Comparison of ENCODE assay signal across 12 cellular contexts in genomic region chr2:71700880-71701397, GRCh38.
A peak's percentile ranks its signal among the peaks of the same experiment; 100 is the strongest.
DNase-seq lines count a peak whose midpoint lies in the region; ATAC-seq and TF ChIP-seq lines count a peak whose summit lies in the region.
"Had no signal": no experiment of that assay in that cellular context is flagged by ENCODE, and none has a peak within 500 bp of the region (broad histone marks: within the 10 kb centered on the region; RNA-seq: fewer than 3 reads in every experiment).

No MANE protein-coding gene starts in this region.

- no peaks in the 10 kb centered on the region for H3K36me3 ChIP-seq in body of pancreas (replicated peaks in 1 of 2; ENCODE audit: insufficient read depth in 1 of 2, low read depth in 2 of 2)
- H3K36me3 ChIP-seq: BE2C had no signal

- H3K4me3 Mint-ChIP-seq in activated CD8-positive, alpha-beta T cell treated with anti-CD3 and anti-CD28 coated beads for 36 hours: no peak overlapping the region
- H3K4me3 Mint-ChIP-seq: dendritic cell treated with granulocyte-macrophage colony-stimulating factor and Interleukin-4, amounts not matched to agents 40 ng/mL and 50 ng/mL, for 4 days had no signal

- no peaks in the 10 kb centered on the region for H3K4me1 Mint-ChIP-seq in activated CD8-positive, alpha-beta T cell treated with anti-CD3 and anti-CD28 coated beads for 36 hours (ENCODE audit: low read depth)

- TF ChIP-seq POLR2A in body of pancreas (IDR thresholded peaks at IDR 0.05): no peak

- no peak overlapping the region for H3K27ac Mint-ChIP-seq in activated CD8-positive, alpha-beta T cell treated with anti-CD3 and anti-CD28 coated beads for 36 hours
- H3K27ac Mint-ChIP-seq: dendritic cell treated with granulocyte-macrophage colony-stimulating factor and Interleukin-4, amounts not matched to agents 40 ng/mL and 50 ng/mL, for 4 days had no signal

- no peaks in the 10 kb centered on the region for H3K27me3 ChIP-seq in body of pancreas
- H3K27me3 ChIP-seq: BE2C had no signal

- no peaks in the 10 kb centered on the region for H3K27me3 Mint-ChIP-seq in activated CD8-positive, alpha-beta T cell treated with anti-CD3 and anti-CD28 coated beads for 36 hours

- no peaks in the 10 kb centered on the region for H3K36me3 Mint-ChIP-seq in activated CD8-positive, alpha-beta T cell treated with anti-CD3 and anti-CD28 coated beads for 36 hours (ENCODE audit: low read depth)

- TF ChIP-seq CTCF in C4-2B (conservative IDR thresholded peaks at IDR 0.05): no peak
- TF ChIP-seq CTCF in body of pancreas (IDR thresholded peaks at IDR 0.05): no peak
- TF ChIP-seq CTCF in activated CD8-positive, alpha-beta T cell treated with anti-CD3 and anti-CD28 coated beads for 36 hours (IDR thresholded peaks at IDR 0.05): no peak

- H3K4me1 ChIP-seq in body of pancreas: no peaks in the 10 kb centered on the region
- H3K4me1 ChIP-seq: BE2C had no signal

- DNase-seq in body of pancreas: peak; percentile 17 to 39 (median 30)
- peak in 46 of 51 donors; percentile 16 to 89 (median 65) for DNase-seq in hypothalamus (lab: John Stamatoyannopoulos, UW)
- peak; percentile 74 for DNase-seq in retina
- no peak for DNase-seq in activated CD8-positive, alpha-beta T cell treated with anti-CD3 and anti-CD28 coated beads for 36 hours
- DNase-seq in activated CD8-positive, alpha-beta memory T cell treated with anti-CD3 and anti-CD28 coated beads for 24 hours: no peak
- DNase-seq: BE2C, NCI-H2081 treated with DMSO at 0.1 percent for 48 hours, T-helper 9 cell had no signal

- POLR2A ChIA-PET in activated CD8-positive, alpha-beta T cell treated with anti-CD3 and anti-CD28 coated beads for 36 hours (lab: Charles Lee): no interaction called here

- CTCF ChIA-PET in activated CD8-positive, alpha-beta T cell treated with anti-CD3 and anti-CD28 coated beads for 36 hours (lab: Charles Lee): no interaction called here

- WGBS in body of pancreas, 2 donors: 62 to 79% methylated on average over 4 to 10 of the region's 13 CpGs

- H3K4me3 ChIP-seq in body of pancreas: no peak overlapping the region

- H3K9me3 ChIP-seq in body of pancreas: no peaks in the 10 kb centered on the region
- H3K9me3 ChIP-seq: BE2C had no signal

- H3K27ac ChIP-seq in C4-2B (peak overlapping the region; percentile 56), body of pancreas (no peak overlapping the region)

- ATAC-seq in body of pancreas: peak; percentile 55
- no peak for ATAC-seq in activated CD8-positive, alpha-beta T cell treated with anti-CD3 and anti-CD28 coated beads for 36 hours
- ATAC-seq in GM21717 (IDR thresholded peaks at IDR 0.05; ENCODE audit: unreplicated experiment): no peak
- ATAC-seq in GM19351 (IDR thresholded peaks at IDR 0.05; ENCODE audit: unreplicated experiment): no peak

- no peaks in the 10 kb centered on the region for H3K9me3 Mint-ChIP-seq in activated CD8-positive, alpha-beta T cell treated with anti-CD3 and anti-CD28 coated beads for 36 hours
- H3K9me3 Mint-ChIP-seq: dendritic cell treated with granulocyte-macrophage colony-stimulating factor and Interleukin-4, amounts not matched to agents 40 ng/mL and 50 ng/mL, for 4 days had no signal

- intact Hi-C loops in body of pancreas (cut with DNase I): no loop called here
- intact Hi-C loops in activated CD8-positive, alpha-beta T cell treated with anti-CD3 and anti-CD28 coated beads for 36 hours (cut with micrococcal nuclease): no loop called here

Comparison
In these comparisons a context has a peak if more than half of its experiments do, and no peak if none do; other contexts are left out.
1. DNase-seq: peak in body of pancreas (4 of 4), hypothalamus (46 of 51) and retina (single experiment); none in activated CD8-positive, alpha-beta T cell treated with anti-CD3 and anti-CD28 coated beads for 36 hours (single experiment) and activated CD8-positive, alpha-beta memory T cell treated with anti-CD3 and anti-CD28 coated beads for 24 hours (single experiment).